Comparison of ENCODE assay signal across 9 cellular contexts in the genomic region with DNA sequence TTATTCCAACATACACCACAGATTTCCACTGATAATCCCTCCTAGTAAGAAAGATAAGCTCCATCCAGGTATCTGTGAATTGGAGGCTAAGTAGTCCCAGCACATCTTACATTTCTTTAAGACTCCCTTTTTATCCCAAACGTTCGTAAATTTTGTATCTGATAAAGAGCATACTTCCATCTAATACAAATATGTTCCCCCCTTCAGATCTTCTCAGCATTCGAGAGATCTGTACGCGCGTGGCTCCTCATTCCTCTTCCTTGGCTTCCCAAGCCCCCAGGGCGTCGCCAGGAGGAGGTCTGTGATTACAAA. TPM values are rescaled to one million over a fixed set of nuclear protein-coding genes. Genes with fewer than 3 reads are reported as not detected.
DNase-seq lines count a peak whose midpoint lies in the region; ATAC-seq and TF ChIP-seq lines count a peak whose summit lies in the region.
"Had no signal": no experiment of that assay in that cellular context is flagged by ENCODE, and none has a peak within 500 bp of the region (broad histone marks: within the 10 kb centered on the region; RNA-seq: fewer than 3 reads in every experiment).

No MANE protein-coding gene starts in this region.

- POLR2A ChIA-PET in SK-N-SH (lab: Yijun Ruan, JAX), result no interaction called here

- H3K79me2 ChIP-seq in SK-N-SH (ENCODE audit: insufficient read depth) (no peaks in the 10 kb centered on the region), smooth muscle cell (ENCODE audit: low read depth) (no peaks in the 10 kb centered on the region)

- H3K4me1 Mint-ChIP-seq in activated CD4-positive, alpha-beta T cell treated with anti-CD3 and anti-CD28 coated beads, Interleukin-2, amount 10 ng/mL, durations not matched to agents 24 days and 14 days, result peaks cover 19% of the 10 kb centered on the region

- ATAC-seq in body of pancreas, result no peak

- peaks cover 90% of the 10 kb centered on the region for H3K27me3 Mint-ChIP-seq in activated CD4-positive, alpha-beta T cell treated with anti-CD3 and anti-CD28 coated beads, Interleukin-2, amount 10 ng/mL, durations not matched to agents 24 days and 14 days

- TF ChIP-seq RAD21 in SK-N-SH (IDR thresholded peaks at IDR 0.05; ENCODE audit: low read length), result no peak

- TF ChIP-seq CTCF in SK-N-SH (IDR thresholded peaks at IDR 0.05) (no peak), fibroblast of pulmonary artery (IDR thresholded peaks at IDR 0.05; ENCODE audit: low read length, missing control alignments) (no peak), smooth muscle cell (IDR thresholded peaks at IDR 0.05; ENCODE audit: borderline replicate concordance, insufficient read depth, poor library complexity, severe bottlenecking) (no peak), body of pancreas (IDR thresholded peaks at IDR 0.05) (no peak)

- peak overlapping the region; percentile 69; the same call in 1 of the 2 replicates for H2AFZ ChIP-seq in SK-N-SH (ENCODE audit: low read depth)
- peak overlapping the region; percentile 75 for H2AFZ ChIP-seq in smooth muscle cell (ENCODE audit: low read depth)

- H3K27me3 ChIP-seq in SK-N-SH (ENCODE audit: insufficient read depth) (peaks cover 87% of the 10 kb centered on the region), smooth muscle cell (ENCODE audit: low read depth) (peaks cover 100% of the 10 kb centered on the region), body of pancreas (peaks cover 17 to 67% of the 10 kb centered on the region in 2 donors)

- TF ChIP-seq EP300 in SK-N-SH (IDR thresholded peaks at IDR 0.05; ENCODE audit: borderline replicate concordance in 1 of 2, low read depth in 1 of 2, low read length in 1 of 2), result no peak

- DNase-seq in activated CD4-positive, alpha-beta T cell treated with anti-CD3 and anti-CD28 coated beads, Interleukin-2, amount 10 ng/mL, durations not matched to agents 24 days and 14 days, result no peak
- DNase-seq in activated CD4-positive, alpha-beta T cell treated with anti-CD3 and anti-CD28 coated beads for 48 hours, result no peak
- DNase-seq in SK-N-SH (no peak), fibroblast of pulmonary artery (ENCODE audit: low read depth) (no peak), smooth muscle cell (lab: John Stamatoyannopoulos, UW; ENCODE audit: unreplicated experiment) (no peak), body of pancreas (no peak), NCI-H226 (no peak), DMS 273 treated with DMSO at 0.1 percent for 48 hours (lab: John Stamatoyannopoulos, UW) (no peak)
- DNase-seq: MM.1S had no signal

- H3K4me2 ChIP-seq in SK-N-SH, result peak overlapping the region; percentile 93
- H3K4me2 ChIP-seq in smooth muscle cell, result peak overlapping the region; percentile 94

- no peaks in the 10 kb centered on the region for H4K20me1 ChIP-seq in SK-N-SH (ENCODE audit: insufficient read depth)
- peaks cover 36% of the 10 kb centered on the region for H4K20me1 ChIP-seq in smooth muscle cell (ENCODE audit: low read depth)

- H3K4me3 Mint-ChIP-seq in activated CD4-positive, alpha-beta T cell treated with anti-CD3 and anti-CD28 coated beads, Interleukin-2, amount 10 ng/mL, durations not matched to agents 24 days and 14 days, result peak overlapping the region; percentile 83

- H3K4me1 ChIP-seq in SK-N-SH (ENCODE audit: control insufficient read depth in 1 of 2, insufficient read depth in 2 of 2, low read depth in 1 of 2, low read length in 1 of 2) (peaks cover 0 to 4% of the 10 kb centered on the region in 2 experiments; a peak in 1 of 4 replicates), smooth muscle cell (ENCODE audit: low read depth) (no peaks in the 10 kb centered on the region), body of pancreas (peaks cover 18% of the 10 kb centered on the region)

- peaks cover 11% of the 10 kb centered on the region for H3K36me3 Mint-ChIP-seq in activated CD4-positive, alpha-beta T cell treated with anti-CD3 and anti-CD28 coated beads, Interleukin-2, amount 10 ng/mL, durations not matched to agents 24 days and 14 days (ENCODE audit: low read depth)

- no peaks in the 10 kb centered on the region for H3K9me3 ChIP-seq in SK-N-SH
- no peaks in the 10 kb centered on the region for H3K9me3 ChIP-seq in smooth muscle cell (replicated peaks; ENCODE audit: low read depth)
- H3K9me3 ChIP-seq in body of pancreas, result no peaks in the 10 kb centered on the region

- no peak for TF ChIP-seq POLR2A in body of pancreas (IDR thresholded peaks at IDR 0.05)

- H3K4me3 ChIP-seq in SK-N-SH (ENCODE audit: low read depth in 2 of 2, low read length in 1 of 2), result peak overlapping the region; percentile 53 to 65
- H3K4me3 ChIP-seq in fibroblast of pulmonary artery (replicated peaks; ENCODE audit: low read depth, low read length), result peak overlapping the region; percentile 62
- H3K4me3 ChIP-seq in smooth muscle cell, result peak overlapping the region; percentile 59
- no peak overlapping the region for H3K4me3 ChIP-seq in body of pancreas

- 1% methylated on average over 8 of the region's 8 CpGs for WGBS in SK-N-SH (ENCODE audit: low lambda C conversion rate)
- WGBS in smooth muscle cell (ENCODE audit: low lambda C conversion rate), result 2% methylated on average over 8 of the region's 8 CpGs
- WGBS in body of pancreas, 2 donors, result 7 to 10% methylated on average over 8 of the region's 8 CpGs

- H3K27ac ChIP-seq in SK-N-SH (ENCODE audit: low read depth in 2 of 2, low read length in 1 of 2) (no peak overlapping the region), smooth muscle cell (ENCODE audit: low read depth) (no peak overlapping the region), body of pancreas (no peak overlapping the region)

- H3K36me3 ChIP-seq in SK-N-SH (replicated peaks in 1 of 2; ENCODE audit: control insufficient read depth in 1 of 2, insufficient read depth in 2 of 2, low read length in 1 of 2), result no peaks in the 10 kb centered on the region
- H3K36me3 ChIP-seq in smooth muscle cell (ENCODE audit: low read depth), result no peaks in the 10 kb centered on the region
- H3K36me3 ChIP-seq in body of pancreas (replicated peaks in 1 of 2; ENCODE audit: insufficient read depth in 1 of 2, low read depth in 2 of 2), result no peaks in the 10 kb centered on the region

- intact Hi-C loops in activated CD4-positive, alpha-beta T cell treated with anti-CD3 and anti-CD28 coated beads, Interleukin-2, amount 10 ng/mL, durations not matched to agents 24 days and 14 days (cut with micrococcal nuclease), result loop anchor here (2.0 to 5.0 kb wide), 2 partner anchors 21 to 1848 kb away; a partner anchor contains a TSS
- intact Hi-C loops in body of pancreas (cut with DNase I), result no loop called here

- CTCF ChIA-PET in SK-N-SH (lab: Yijun Ruan, JAX), result interaction anchor here (1.5 kb wide), 1 partner anchor 161 kb away, joined by 4 read pairs; no protein-coding TSS in a partner anchor

- peaks cover 15% of the 10 kb centered on the region for H3K9me3 Mint-ChIP-seq in activated CD4-positive, alpha-beta T cell treated with anti-CD3 and anti-CD28 coated beads, Interleukin-2, amount 10 ng/mL, durations not matched to agents 24 days and 14 days

- H3K9ac ChIP-seq in SK-N-SH (peak overlapping the region; percentile 26; the same call in 1 of the 2 replicates), smooth muscle cell (ENCODE audit: low read depth) (no peak overlapping the region)

- peaks cover 11% of the 10 kb centered on the region for H3F3A ChIP-seq in SK-N-SH (replicated peaks; ENCODE audit: insufficient read depth)
- no peaks in the 10 kb centered on the region for H3F3A ChIP-seq in smooth muscle cell (ENCODE audit: low read depth)

- peak overlapping the region; percentile 52 for H3K27ac Mint-ChIP-seq in activated CD4-positive, alpha-beta T cell treated with anti-CD3 and anti-CD28 coated beads, Interleukin-2, amount 10 ng/mL, durations not matched to agents 24 days and 14 days

- H3K9me2 ChIP-seq in SK-N-SH, result no peaks in the 10 kb centered on the region

TF ChIP-seq in SK-N-SH, 30 proteins besides CTCF, POLR2A, EP300 and RAD21 (continues in another document):
- no peak for TF ChIP-seq TAF1 (IDR thresholded peaks at IDR 0.05; ENCODE audit: borderline replicate concordance, low read depth, low read length)
- no peak for TF ChIP-seq RFX5 (IDR thresholded peaks at IDR 0.05; ENCODE audit: low read length)

RNA-seq across cellular contexts. Expression of a gene that starts 20.0 kb away (rescaled TPM):
- 2.5 and 3.7 TPM in 2 replicates for total RNA-seq in activated CD4-positive, alpha-beta T cell treated with anti-CD3 and anti-CD28 coated beads, Interleukin-2, amount 10 ng/mL, durations not matched to agents 24 days and 14 days
- polyA plus RNA-seq in SK-N-SH (2012; rRNA removed) (34.1 and 41.4 TPM in 2 replicates), smooth muscle cell (77.5 and 146 TPM in 2 replicates)
- 28.3 and 35.3 TPM in 2 replicates for polyA plus RNA-seq in SK-N-SH (2012; cell fraction: cytosol; rRNA removed)
- 31.9 and 66.5 TPM in 2 replicates for polyA plus RNA-seq in SK-N-SH (2012; cell fraction: nucleus; rRNA removed)
- total RNA-seq in smooth muscle cell (66.3 and 69.4 TPM in 2 replicates), body of pancreas (1 to 10 TPM in 1 of 2 donors, not detected in 1; 6.2 TPM)

RNA-seq across cellular contexts. Expression of a gene that starts 20.4 kb away (rescaled TPM):
- total RNA-seq in activated CD4-positive, alpha-beta T cell treated with anti-CD3 and anti-CD28 coated beads, Interleukin-2, amount 10 ng/mL, durations not matched to agents 24 days and 14 days, result 0.42 and 0.78 TPM in 2 replicates
- polyA plus RNA-seq in SK-N-SH (2012; rRNA removed), result 0.25 and 0.44 TPM in 2 replicates
- polyA plus RNA-seq in SK-N-SH (2012; cell fraction: cytosol; rRNA removed), result 0.43 and 0.45 TPM in 2 replicates
- polyA plus RNA-seq in SK-N-SH (2012; cell fraction: nucleus; rRNA removed), result 0.35 and 1.1 TPM in 2 replicates
- total RNA-seq in smooth muscle cell, result 23.7 and 38.5 TPM in 2 replicates
- polyA plus RNA-seq in smooth muscle cell, result 31.7 and 32.7 TPM in 2 replicates
- total RNA-seq in body of pancreas, result under 1 TPM in 1 of 2 donors, not detected in 1; 0.26 TPM

RNA-seq across cellular contexts. Expression of a gene that starts 34.9 kb away (rescaled TPM):
- total RNA-seq in activated CD4-positive, alpha-beta T cell treated with anti-CD3 and anti-CD28 coated beads, Interleukin-2, amount 10 ng/mL, durations not matched to agents 24 days and 14 days, result 0.21 and 0.33 TPM in 2 replicates
- 6.3 and 6.4 TPM in 2 replicates for polyA plus RNA-seq in SK-N-SH (2012; rRNA removed)
- polyA plus RNA-seq in SK-N-SH (2012; cell fraction: cytosol; rRNA removed), result 6.8 and 6.9 TPM in 2 replicates
- polyA plus RNA-seq in SK-N-SH (2012; cell fraction: nucleus; rRNA removed), result 12.6 and 14.9 TPM in 2 replicates
- 184 and 192 TPM in 2 replicates for total RNA-seq in smooth muscle cell
- polyA plus RNA-seq in smooth muscle cell, result 116 and 157 TPM in 2 replicates
- total RNA-seq in body of pancreas, result 1 to 10 TPM; 6.0 to 9.6 TPM

Comparison
In these comparisons a context has a peak if more than half of its experiments do, and no peak if none do; other contexts are left out.
1. H3K4me3 ChIP-seq: peak in SK-N-SH (2 of 2), fibroblast of pulmonary artery (single experiment) and smooth muscle cell (single experiment); none in body of pancreas (0 of 2).
2. RNA of a gene that starts 20.4 kb away (total RNA-seq): 23.7 to 38.5 TPM in smooth muscle cell; 0.42 to 0.78 TPM in activated CD4-positive, alpha-beta T cell treated with anti-CD3 and anti-CD28 coated beads, Interleukin-2, amount 10 ng/mL, durations not matched to agents 24 days and 14 days and 0.26 TPM in body of pancreas; every median in the first group is over 10 times any median in the second.
3. RNA of a gene that starts 34.9 kb away (total RNA-seq): 184 to 192 TPM in smooth muscle cell; 6.0 to 9.6 TPM in body of pancreas and 0.21 to 0.33 TPM in activated CD4-positive, alpha-beta T cell treated with anti-CD3 and anti-CD28 coated beads, Interleukin-2, amount 10 ng/mL, durations not matched to agents 24 days and 14 days; every median in the first group is over 10 times any median in the second.